In genomic region chr12:1466481-1467260, GRCh38 we compare ENCODE assay signal across 15 cellular contexts.
DNase-seq lines count a peak whose midpoint lies in the region; ATAC-seq and TF ChIP-seq lines count a peak whose summit lies in the region.
"Had no signal": no experiment of that assay in that cellular context is flagged by ENCODE, and none has a peak within 500 bp of the region (broad histone marks: within the 10 kb centered on the region; RNA-seq: fewer than 3 reads in every experiment).

No MANE protein-coding gene starts in this region.

- intact Hi-C loops in IMR-90 (cut with micrococcal nuclease), result no loop called here
- intact Hi-C loops in activated T-helper 1 cell treated with anti-CD3 and anti-CD28 coated beads, Interleukin-12 subunit alpha, Interleukin-12 subunit beta, Interleukin-2, Interleukin-4 antibody, amounts not matched to agents 30 ng/mL and 10 ng/mL and 1 ng/mL, durations not matched to agents 14 hours and 24 hours and 36 hours (cut with micrococcal nuclease), result no loop called here

- no peaks in the 10 kb centered on the region for H3K27me3 ChIP-seq in IMR-90 (ENCODE audit: control insufficient read depth, insufficient read depth, low read length)
- H3K27me3 ChIP-seq in endodermal cell (ENCODE audit: control insufficient read depth, insufficient read depth, low read length, poor library complexity, severe bottlenecking), result no peaks in the 10 kb centered on the region
- H3K27me3 ChIP-seq: BLaER1 treated with 17β-estradiol and CSF1 and Interleukin-3, amounts not matched to agents 10 nM and 100 nM had no signal

- in situ Hi-C loops in IMR-90 (cut with MboI; ENCODE audit: low sequenced_read_pairs), result no loop called here

- no peak overlapping the region for H3K56ac ChIP-seq in IMR-90 (ENCODE audit: extremely low read depth, insufficient read depth, low read length)

- no peak overlapping the region for H3K4me3 ChIP-seq in IMR-90 (ENCODE audit: insufficient read depth, low read depth, low read length)
- no peak overlapping the region for H3K4me3 ChIP-seq in endodermal cell (ENCODE audit: low read length)
- H3K4me3 ChIP-seq: BLaER1 treated with 17β-estradiol and CSF1 and Interleukin-3, amounts not matched to agents 10 nM and 100 nM; HAP-1 had no signal

- H3K27me3 Mint-ChIP-seq in endodermal cell (ENCODE audit: insufficient read depth) (no peaks in the 10 kb centered on the region), progenitor cell of endocrine pancreas (no peaks in the 10 kb centered on the region)
- H3K27me3 Mint-ChIP-seq in activated T-helper 1 cell treated with anti-CD3 and anti-CD28 coated beads, Interleukin-12 subunit alpha, Interleukin-12 subunit beta, Interleukin-2, Interleukin-4 antibody, amounts not matched to agents 30 ng/mL and 10 ng/mL and 1 ng/mL, durations not matched to agents 14 hours and 24 hours and 36 hours (ENCODE audit: insufficient read depth), result no peaks in the 10 kb centered on the region
- H3K27me3 Mint-ChIP-seq: CD4-positive, CD25-positive, alpha-beta regulatory T cell had no signal

- no peak overlapping the region for H3K4me2 ChIP-seq in IMR-90 (ENCODE audit: low read depth, low read length)

- H2AK9ac ChIP-seq in IMR-90 (replicated peaks; ENCODE audit: low read depth, low read length, poor library complexity), result no peak overlapping the region

- H2BK120ac ChIP-seq in IMR-90 (ENCODE audit: low read depth, low read length), result no peak overlapping the region

- no peak overlapping the region for H4K5ac ChIP-seq in IMR-90 (ENCODE audit: low read depth, low read length)

- H3K23ac ChIP-seq in IMR-90 (ENCODE audit: low read depth, low read length), result no peak overlapping the region

- H3K9me3 ChIP-seq in IMR-90 (ENCODE audit: control insufficient read depth, insufficient read depth, low read length), result no peaks in the 10 kb centered on the region
- peaks cover 6% of the 10 kb centered on the region for H3K9me3 ChIP-seq in endodermal cell (ENCODE audit: control insufficient read depth, low read length)
- H3K9me3 ChIP-seq: HAP-1 had no signal

- no TSS peak for BruUV-seq in IMR-90 (replicated peaks; lab: Mats Ljungman, UMichigan)

- H2AK5ac ChIP-seq in IMR-90 (ENCODE audit: low read depth, low read length), result no peak overlapping the region

- H2AFZ ChIP-seq in IMR-90 (replicated peaks; ENCODE audit: low read length, poor library complexity), result no peak overlapping the region

- dilution Hi-C loops in IMR-90 (cut with HindIII; ENCODE audit: low sequenced_read_pairs, unreplicated experiment), result no loop called here

- H4K20me1 ChIP-seq in IMR-90 (ENCODE audit: insufficient read depth, low read length), result no peaks in the 10 kb centered on the region
- H4K20me1 ChIP-seq: BLaER1 treated with 17β-estradiol and CSF1 and Interleukin-3, amounts not matched to agents 10 nM and 100 nM had no signal

- H2BK5ac ChIP-seq in IMR-90 (ENCODE audit: low read depth, low read length, poor library complexity, severe bottlenecking), result no peak overlapping the region

- peaks cover 2% of the 10 kb centered on the region; the same call in 1 of the 2 replicates for H3K4me1 ChIP-seq in IMR-90 (ENCODE audit: control insufficient read depth, insufficient read depth, low read length)
- H3K4me1 ChIP-seq in endodermal cell (ENCODE audit: control insufficient read depth, insufficient read depth, low read length), result peaks cover 12% of the 10 kb centered on the region
- H3K4me1 ChIP-seq: HAP-1 had no signal

- H3K27ac Mint-ChIP-seq in endodermal cell (peak overlapping the region; percentile 36), progenitor cell of endocrine pancreas (peak overlapping the region; percentile 7)
- no peak overlapping the region for H3K27ac Mint-ChIP-seq in activated T-helper 1 cell treated with anti-CD3 and anti-CD28 coated beads, Interleukin-12 subunit alpha, Interleukin-12 subunit beta, Interleukin-2, Interleukin-4 antibody, amounts not matched to agents 30 ng/mL and 10 ng/mL and 1 ng/mL, durations not matched to agents 14 hours and 24 hours and 36 hours

- TF ChIP-seq POLR2A in IMR-90 (IDR thresholded peaks at IDR 0.05; ENCODE audit: low read depth, low read length), result no peak

- H3K36me3 Mint-ChIP-seq in endodermal cell (ENCODE audit: low read depth) (peaks cover 40% of the 10 kb centered on the region), progenitor cell of endocrine pancreas (ENCODE audit: insufficient read depth) (peaks cover 26% of the 10 kb centered on the region)
- no peaks in the 10 kb centered on the region for H3K36me3 Mint-ChIP-seq in activated T-helper 1 cell treated with anti-CD3 and anti-CD28 coated beads, Interleukin-12 subunit alpha, Interleukin-12 subunit beta, Interleukin-2, Interleukin-4 antibody, amounts not matched to agents 30 ng/mL and 10 ng/mL and 1 ng/mL, durations not matched to agents 14 hours and 24 hours and 36 hours (ENCODE audit: low read depth)

- no peak overlapping the region for H2BK20ac ChIP-seq in IMR-90 (ENCODE audit: low read depth, low read length)

- peaks cover 1% of the 10 kb centered on the region for H3K36me3 ChIP-seq in IMR-90 (ENCODE audit: control insufficient read depth, insufficient read depth, low read length)
- H3K36me3 ChIP-seq in endodermal cell (ENCODE audit: control insufficient read depth, insufficient read depth, low read length), result no peaks in the 10 kb centered on the region
- H3K36me3 ChIP-seq: HAP-1 had no signal

- ATAC-seq in IMR-90 (ENCODE audit: low read depth), result no peak
- ATAC-seq in HG02678 (IDR thresholded peaks at IDR 0.05; ENCODE audit: unreplicated experiment), result no peak
- no peak for ATAC-seq in HG02798 (IDR thresholded peaks at IDR 0.05; ENCODE audit: poor library complexity, unreplicated experiment)

- no peak overlapping the region for H3K4ac ChIP-seq in IMR-90 (ENCODE audit: low read depth, low read length)

- H3K27ac ChIP-seq in IMR-90 (ENCODE audit: insufficient read depth, low read length) (no peak overlapping the region), endodermal cell (ENCODE audit: low read depth, low read length) (no peak overlapping the region)
- H3K27ac ChIP-seq: BLaER1 treated with 17β-estradiol and CSF1 and Interleukin-3, amounts not matched to agents 10 nM and 100 nM had no signal

- H3K79me1 ChIP-seq in IMR-90 (ENCODE audit: low read depth in 1 of 2, low read length in 2 of 2), result peaks cover 3 to 7% of the 10 kb centered on the region in 2 experiments; a peak in 3 of 4 replicates

- CTCF ChIA-PET in IMR-90 (lab: Yijun Ruan, JAX), result no interaction called here

- no peak overlapping the region for H3K9ac ChIP-seq in IMR-90 (ENCODE audit: low read depth, low read length)
- no peak overlapping the region for H3K9ac ChIP-seq in endodermal cell (ENCODE audit: extremely low read depth, low read length, poor library complexity, severe bottlenecking)
- H3K9ac ChIP-seq: BLaER1 treated with 17β-estradiol and CSF1 and Interleukin-3, amounts not matched to agents 10 nM and 100 nM had no signal

- H2BK15ac ChIP-seq in IMR-90 (ENCODE audit: low read depth, low read length), result 0 out of 3 replicates have a peak overlapping the region, but pooled peaks have one; percentile 17

- no peak overlapping the region for H4K8ac ChIP-seq in IMR-90 (ENCODE audit: low read depth in 2 of 2, low read length in 2 of 2)

- H3K4me3 Mint-ChIP-seq in endodermal cell (no peak overlapping the region), progenitor cell of endocrine pancreas (ENCODE audit: low read depth) (no peak overlapping the region)
- no peak overlapping the region for H3K4me3 Mint-ChIP-seq in activated T-helper 1 cell treated with anti-CD3 and anti-CD28 coated beads, Interleukin-12 subunit alpha, Interleukin-12 subunit beta, Interleukin-2, Interleukin-4 antibody, amounts not matched to agents 30 ng/mL and 10 ng/mL and 1 ng/mL, durations not matched to agents 14 hours and 24 hours and 36 hours
- H3K4me3 Mint-ChIP-seq: CD4-positive, CD25-positive, alpha-beta regulatory T cell had no signal

- no peak for TF ChIP-seq CTCF in IMR-90 (conservative IDR thresholded peaks at IDR 0.05; ENCODE audit: low read depth, low read length)
- TF ChIP-seq CTCF in endodermal cell (conservative IDR thresholded peaks at IDR 0.05), result no peak
- TF ChIP-seq CTCF in progenitor cell of endocrine pancreas (IDR thresholded peaks at IDR 0.05; ENCODE audit: unreplicated experiment), result no peak

- H3K4me1 Mint-ChIP-seq in endodermal cell (peaks cover 24% of the 10 kb centered on the region), progenitor cell of endocrine pancreas (ENCODE audit: low read depth) (peaks cover 9% of the 10 kb centered on the region)
- H3K4me1 Mint-ChIP-seq in activated T-helper 1 cell treated with anti-CD3 and anti-CD28 coated beads, Interleukin-12 subunit alpha, Interleukin-12 subunit beta, Interleukin-2, Interleukin-4 antibody, amounts not matched to agents 30 ng/mL and 10 ng/mL and 1 ng/mL, durations not matched to agents 14 hours and 24 hours and 36 hours (ENCODE audit: low read depth), result no peaks in the 10 kb centered on the region

- no peak for TF ChIP-seq RAD21 in IMR-90 (IDR thresholded peaks at IDR 0.05; ENCODE audit: low read length)

- POLR2A ChIA-PET in IMR-90 (lab: Charles Lee; ENCODE audit: unreplicated experiment), result no interaction called here

- no peak overlapping the region for H3K14ac ChIP-seq in IMR-90 (replicated peaks; ENCODE audit: low read depth, low read length)

- no peak overlapping the region for H3K18ac ChIP-seq in IMR-90 (ENCODE audit: low read depth, low read length)

- H3K9me3 Mint-ChIP-seq in endodermal cell (peaks cover 9% of the 10 kb centered on the region), progenitor cell of endocrine pancreas (ENCODE audit: low read depth) (peaks cover 6% of the 10 kb centered on the region)
- H3K9me3 Mint-ChIP-seq in activated T-helper 1 cell treated with anti-CD3 and anti-CD28 coated beads, Interleukin-12 subunit alpha, Interleukin-12 subunit beta, Interleukin-2, Interleukin-4 antibody, amounts not matched to agents 30 ng/mL and 10 ng/mL and 1 ng/mL, durations not matched to agents 14 hours and 24 hours and 36 hours, result no peaks in the 10 kb centered on the region
- H3K9me3 Mint-ChIP-seq: CD4-positive, CD25-positive, alpha-beta regulatory T cell had no signal

- no CpG with 5 or more reads among the region's 8 CpGs for WGBS in IMR-90 (ENCODE audit: extremely low coverage in 2 of 2, insufficient read length in 1 of 2), 2 experiments
- WGBS in endodermal cell (ENCODE audit: insufficient coverage in 1 of 2, insufficient read length in 1 of 2), 2 experiments, result 81 to 89% methylated on average over 5 to 8 of the region's 8 CpGs

- no peak overlapping the region for H4K91ac ChIP-seq in IMR-90 (ENCODE audit: insufficient read depth, low read depth, low read length)

- DNase-seq in ELF-1 (ENCODE audit: low read depth, low spot score) (peak; percentile 43), IMR-90 (no peak), endodermal cell (no peak), progenitor cell of endocrine pancreas (ENCODE audit: low spot score, unreplicated experiment) (no peak), germinal center (ENCODE audit: low spot score) (no peak)
- DNase-seq in activated T-helper 1 cell treated with anti-CD3 and anti-CD28 coated beads, Interleukin-12 subunit alpha, Interleukin-12 subunit beta, Interleukin-2, Interleukin-4 antibody, amounts not matched to agents 30 ng/mL and 10 ng/mL and 1 ng/mL, durations not matched to agents 14 hours and 24 hours and 36 hours (ENCODE audit: low spot score), result no peak
- DNase-seq: ACHN; Calu3; CD4-positive, CD25-positive, alpha-beta regulatory T cell; DMS 273 treated with DMSO at 0.1 percent for 48 hours; GOT3 had no signal

- peaks cover 3% of the 10 kb centered on the region; the same call in 1 of the 2 replicates for H3K9me1 ChIP-seq in IMR-90 (ENCODE audit: insufficient read depth, low read length)
